ENCODE assay signal across 16 cellular contexts in the genomic region with DNA sequence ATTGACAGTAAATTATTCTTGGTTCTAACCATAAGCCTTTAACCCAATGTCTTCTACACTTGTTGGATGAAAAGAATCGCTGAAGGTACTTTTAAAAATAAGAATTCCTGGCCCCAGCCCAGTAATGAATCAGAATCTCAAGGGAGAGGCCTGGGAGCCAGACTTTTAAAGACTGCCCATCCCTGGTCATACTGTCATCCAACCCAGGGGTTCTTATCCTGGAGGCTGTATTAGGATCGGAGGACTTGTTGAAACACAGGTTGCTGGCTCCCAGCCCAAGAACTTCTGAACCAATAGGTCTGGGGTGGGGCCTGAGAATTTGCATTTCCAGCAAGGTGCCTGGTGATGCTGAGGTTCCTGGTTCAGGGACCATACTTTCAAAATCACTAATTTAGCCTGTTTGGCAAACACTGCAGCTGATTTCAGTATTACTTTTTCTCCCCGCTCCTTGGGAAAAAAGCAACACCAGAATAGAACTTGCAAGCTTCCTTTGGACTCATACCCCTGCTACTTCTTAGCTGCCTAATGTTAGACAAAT.
DNase-seq lines count a peak whose midpoint lies in the region; ATAC-seq and TF ChIP-seq lines count a peak whose summit lies in the region.
"Had no signal": no experiment of that assay in that cellular context is flagged by ENCODE, and none has a peak within 500 bp of the region (broad histone marks: within the 10 kb centered on the region; RNA-seq: fewer than 3 reads in every experiment).

No MANE protein-coding gene starts in this region.

- POLR2A ChIA-PET in activated CD4-positive, alpha-beta memory T cell treated with anti-CD3 and anti-CD28 coated beads, Interleukin-2, amount 10 ng/mL, durations not matched to agents 7 days and 5 days (lab: Charles Lee): no interaction called here

- no peaks in the 10 kb centered on the region for H3K27me3 Mint-ChIP-seq in activated CD4-positive, alpha-beta memory T cell treated with anti-CD3 and anti-CD28 coated beads, Interleukin-2, amount 10 ng/mL, durations not matched to agents 7 days and 5 days
- H3K27me3 Mint-ChIP-seq: activated naive CD4-positive, alpha-beta T cell treated with anti-CD3 and anti-CD28 coated beads, Interleukin-2, amount 50 U/mL, for 24 hours; stimulated activated naive B cell treated with anti-CD40 and anti-IgM and Interleukin-4, amounts not matched to agents 10 μg/mL and 1 μg/mL and 100 μg/mL, for 72 hours had no signal

- peaks cover 75% of the 10 kb centered on the region for H3K36me3 Mint-ChIP-seq in activated CD4-positive, alpha-beta memory T cell treated with anti-CD3 and anti-CD28 coated beads, Interleukin-2, amount 10 ng/mL, durations not matched to agents 7 days and 5 days (ENCODE audit: low read depth)

- H3K4me3 ChIP-seq in ACC112 (ENCODE audit: low read depth, low read length) (no peak overlapping the region), GM12865 (ENCODE audit: low read depth, low read length) (no peak overlapping the region), fibroblast of the aortic adventitia (ENCODE audit: low read depth, low read length) (no peak overlapping the region)
- H3K4me3 ChIP-seq: SJCRH30 had no signal

- TF ChIP-seq CTCF in GM12865 (IDR thresholded peaks at IDR 0.05; ENCODE audit: insufficient read depth, low read depth, low read length, missing control alignments): no peak
- no peak for TF ChIP-seq CTCF in fibroblast of the aortic adventitia (IDR thresholded peaks at IDR 0.05; ENCODE audit: insufficient read depth, low read length)

- no peak overlapping the region for H2AFZ ChIP-seq in ACC112 (ENCODE audit: low read length, unreplicated experiment)

- DNase-seq in GM12865 (ENCODE audit: low read depth): peak; percentile 43
- no peak for DNase-seq in activated CD4-positive, alpha-beta memory T cell treated with anti-CD3 and anti-CD28 coated beads, Interleukin-2, amount 10 ng/mL, durations not matched to agents 7 days and 5 days
- DNase-seq in fibroblast of the aortic adventitia (ENCODE audit: low read depth): peak; percentile 55
- DNase-seq in caudate nucleus (lab: John Stamatoyannopoulos, UW): no peak
- no peak for DNase-seq in COR-L47 (lab: John Stamatoyannopoulos, UW)
- no peak for DNase-seq in germinal center (ENCODE audit: low spot score)
- DNase-seq: BE2C; KG1; NCI-H1694; NCI-H446; SJCRH30; stimulated activated naive B cell treated with anti-CD40 and anti-IgM and Interleukin-4, amounts not matched to agents 10 μg/mL and 1 μg/mL and 100 μg/mL, for 72 hours had no signal

- H3K36me3 ChIP-seq in ACC112 (ENCODE audit: insufficient read depth, low read length): peaks cover 4% of the 10 kb centered on the region; the same call in 1 of the 2 replicates

- no peak overlapping the region for H3K4me3 Mint-ChIP-seq in activated CD4-positive, alpha-beta memory T cell treated with anti-CD3 and anti-CD28 coated beads, Interleukin-2, amount 10 ng/mL, durations not matched to agents 7 days and 5 days
- H3K4me3 Mint-ChIP-seq: activated naive CD4-positive, alpha-beta T cell treated with anti-CD3 and anti-CD28 coated beads, Interleukin-2, amount 50 U/mL, for 24 hours; stimulated activated naive B cell treated with anti-CD40 and anti-IgM and Interleukin-4, amounts not matched to agents 10 μg/mL and 1 μg/mL and 100 μg/mL, for 72 hours had no signal

- ATAC-seq in HG03521 (IDR thresholded peaks at IDR 0.05; ENCODE audit: unreplicated experiment): no peak
- ATAC-seq: stimulated activated naive B cell treated with anti-CD40 and anti-IgM and Interleukin-4, amounts not matched to agents 10 μg/mL and 1 μg/mL and 100 μg/mL, for 72 hours had no signal

- H3K79me2 ChIP-seq in ACC112 (ENCODE audit: control insufficient read depth, insufficient read depth, low read length, unreplicated experiment): peaks cover 15% of the 10 kb centered on the region

- peaks cover 73% of the 10 kb centered on the region for H3K4me1 Mint-ChIP-seq in activated CD4-positive, alpha-beta memory T cell treated with anti-CD3 and anti-CD28 coated beads, Interleukin-2, amount 10 ng/mL, durations not matched to agents 7 days and 5 days

- H3K27ac Mint-ChIP-seq in activated CD4-positive, alpha-beta memory T cell treated with anti-CD3 and anti-CD28 coated beads, Interleukin-2, amount 10 ng/mL, durations not matched to agents 7 days and 5 days: peak overlapping the region; percentile 38
- H3K27ac Mint-ChIP-seq: stimulated activated naive B cell treated with anti-CD40 and anti-IgM and Interleukin-4, amounts not matched to agents 10 μg/mL and 1 μg/mL and 100 μg/mL, for 72 hours had no signal

- peaks cover 41% of the 10 kb centered on the region for H3K4me1 ChIP-seq in ACC112 (ENCODE audit: control insufficient read depth, insufficient read depth, low read length, unreplicated experiment)
- H3K4me1 ChIP-seq: BE2C, SJCRH30 had no signal

- CTCF ChIA-PET in activated CD4-positive, alpha-beta memory T cell treated with anti-CD3 and anti-CD28 coated beads, Interleukin-2, amount 10 ng/mL, durations not matched to agents 7 days and 5 days (lab: Charles Lee): no interaction called here

- peak overlapping the region; percentile 51 for H3K27ac ChIP-seq in ACC112 (ENCODE audit: low read depth, low read length)
- H3K27ac ChIP-seq in caudate nucleus (ENCODE audit: low read depth, low read length): no peak overlapping the region
- H3K27ac ChIP-seq: HL-60, SJCRH30 had no signal

- H3K27me3 ChIP-seq in ACC112 (ENCODE audit: insufficient read depth, low read length): no peaks in the 10 kb centered on the region
- H3K27me3 ChIP-seq: BE2C, SJCRH30 had no signal

- peaks cover 8% of the 10 kb centered on the region for H3K9me3 Mint-ChIP-seq in activated CD4-positive, alpha-beta memory T cell treated with anti-CD3 and anti-CD28 coated beads, Interleukin-2, amount 10 ng/mL, durations not matched to agents 7 days and 5 days

Comparison
In these comparisons a context has a peak if more than half of its experiments do, and no peak if none do; other contexts are left out.
1. DNase-seq: peak in GM12865 (single experiment) and fibroblast of the aortic adventitia (single experiment); none in activated CD4-positive, alpha-beta memory T cell treated with anti-CD3 and anti-CD28 coated beads, Interleukin-2, amount 10 ng/mL, durations not matched to agents 7 days and 5 days (single experiment), caudate nucleus (0 of 61), COR-L47 (single experiment) and germinal center (single experiment).